ENCODE assay signal across 8 cellular contexts in the genomic region with DNA sequence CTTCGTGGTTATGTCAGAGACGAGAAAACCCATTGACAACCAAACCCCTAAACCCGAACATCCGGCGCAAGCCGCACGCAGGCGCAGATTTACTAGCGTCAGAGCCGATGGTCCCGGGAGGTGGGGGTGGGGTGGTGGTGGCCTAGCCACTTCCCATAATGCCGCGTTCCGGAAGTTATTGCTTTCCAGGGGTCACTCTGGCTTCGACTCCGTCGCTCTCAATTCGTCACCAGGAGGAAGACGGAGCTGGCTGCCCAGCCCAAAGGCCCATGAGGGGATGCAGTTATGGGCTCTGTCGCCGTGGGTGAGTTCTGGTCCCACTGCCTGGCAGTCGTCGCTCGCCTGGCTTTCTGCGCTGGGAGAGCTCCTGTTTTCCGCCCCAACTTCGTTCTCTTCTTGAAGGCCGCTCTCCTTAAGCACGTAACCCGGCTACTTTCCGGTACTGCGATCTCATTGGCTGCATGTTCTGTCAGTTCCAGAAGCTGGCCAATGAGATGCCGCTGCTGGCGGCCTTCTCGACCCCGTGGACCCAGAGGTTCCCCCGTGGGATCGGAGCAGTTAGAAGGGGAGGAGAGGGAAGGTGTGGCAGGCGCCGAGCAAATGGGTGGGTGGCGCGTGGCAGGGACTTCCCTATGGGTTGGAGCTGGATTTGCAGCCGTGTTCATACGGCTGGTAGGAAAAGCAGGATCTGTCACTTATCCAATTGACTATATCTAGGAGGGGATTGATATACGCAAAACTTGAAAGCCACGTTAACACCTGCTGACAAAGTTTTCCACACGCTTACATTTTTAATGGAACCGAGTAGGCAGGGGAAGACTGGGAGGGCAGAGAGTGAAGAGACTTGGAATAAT. TPM values are rescaled to one million over a fixed set of nuclear protein-coding genes. Genes with fewer than 3 reads are reported as not detected.
DNase-seq lines count a peak whose midpoint lies in the region; ATAC-seq and TF ChIP-seq lines count a peak whose summit lies in the region.

A gene (plus strand): TSS at position 195 of the 854 bp plus-strand sequence. CDS start 3,246 bp downstream, outside the sequence.

- H3K4me3 ChIP-seq in OCI-LY3 (ENCODE audit: low read length): peak within 1 kb of the TSS; percentile 99

- H3K9me3 Mint-ChIP-seq in endothelial cell (ENCODE audit: unreplicated experiment) (no peaks in the 10 kb centered on the region), mesothelial cell of epicardium (no peaks in the 10 kb centered on the region)

- H3K36me3 ChIP-seq in OCI-LY3 (replicated peaks; ENCODE audit: low read depth, low read length): peaks cover 5% of the 10 kb centered on the region

- TF ChIP-seq CTCF in OCI-LY3 (IDR thresholded peaks at IDR 0.05; ENCODE audit: low read depth, low read length): no peak
- no peak for TF ChIP-seq CTCF in endothelial cell (IDR thresholded peaks at IDR 0.05; ENCODE audit: unreplicated experiment)
- TF ChIP-seq CTCF in mesothelial cell of epicardium (IDR thresholded peaks at IDR 0.05; ENCODE audit: unreplicated experiment): no peak

- H3K27ac Mint-ChIP-seq in endothelial cell (ENCODE audit: unreplicated experiment) (peak within 1 kb of the TSS; percentile 100), mesothelial cell of epicardium (peak within 1 kb of the TSS; percentile 100)

- H3K4me1 ChIP-seq in OCI-LY3 (ENCODE audit: low read length): peaks cover 10% of the 10 kb centered on the region; the same call in 1 of the 2 replicates

- peaks cover 52% of the 10 kb centered on the region for H3K79me2 ChIP-seq in OCI-LY3 (ENCODE audit: low read length)

- ATAC-seq in GM21515 (IDR thresholded peaks at IDR 0.05; ENCODE audit: unreplicated experiment): peak; percentile 98

- H3K9me3 ChIP-seq in OCI-LY3 (ENCODE audit: insufficient read depth, low read length): no peaks in the 10 kb centered on the region

- H3K9ac ChIP-seq in OCI-LY3 (ENCODE audit: low read length): peak within 1 kb of the TSS; percentile 90

- H2AFZ ChIP-seq in OCI-LY3 (ENCODE audit: low read depth, low read length): peak within 1 kb of the TSS; percentile 87

- H4K20me1 ChIP-seq in OCI-LY3 (ENCODE audit: insufficient read depth, low read length): no peaks in the 10 kb centered on the region

- DNase-seq in D341Med (ENCODE audit: low spot score) (peak; percentile 98), HuH-7 (ENCODE audit: low spot score) (peak; percentile 99), endothelial cell (ENCODE audit: low spot score) (peak; percentile 90), mesothelial cell of epicardium (ENCODE audit: low spot score in 2 of 2, unreplicated experiment in 2 of 2) (peak; percentile 83 to 98)
- DNase-seq in activated CD8-positive, alpha-beta memory T cell treated with anti-CD3 and anti-CD28 coated beads, Interleukin-2, amount 50 U/mL, for 48 hours: peak; percentile 95
- peak; percentile 88 to 92 for DNase-seq in stimulated activated CD8-positive, alpha-beta memory T cell treated with anti-CD3 and anti-CD28 coated beads, Interleukin-15, amount 100 ng/mL, for 48 hours (ENCODE audit: low read depth in 2 of 2)

- H3K4me3 Mint-ChIP-seq in endothelial cell (ENCODE audit: unreplicated experiment) (peak within 1 kb of the TSS; percentile 98), mesothelial cell of epicardium (peak within 1 kb of the TSS; percentile 98)

- H3K27me3 Mint-ChIP-seq in endothelial cell (ENCODE audit: unreplicated experiment) (peaks cover 9% of the 10 kb centered on the region), mesothelial cell of epicardium (ENCODE audit: low read depth) (no peaks in the 10 kb centered on the region)

- no peaks in the 10 kb centered on the region for H3K27me3 ChIP-seq in OCI-LY3 (ENCODE audit: low read depth, low read length)

- peaks cover 16% of the 10 kb centered on the region for H3K4me1 Mint-ChIP-seq in endothelial cell (ENCODE audit: unreplicated experiment)
- peaks cover 21% of the 10 kb centered on the region for H3K4me1 Mint-ChIP-seq in mesothelial cell of epicardium

- peak within 1 kb of the TSS; percentile 95 for H3K4me2 ChIP-seq in OCI-LY3 (ENCODE audit: low read length)

- peak within 1 kb of the TSS; percentile 87 for H3K27ac ChIP-seq in OCI-LY3 (ENCODE audit: low read length)

- H3K36me3 Mint-ChIP-seq in endothelial cell (ENCODE audit: low read depth, unreplicated experiment) (peaks cover 4% of the 10 kb centered on the region), mesothelial cell of epicardium (peaks cover 1% of the 10 kb centered on the region)

RNA-seq across cellular contexts. Expression of the gene that starts here (rescaled TPM):
- total RNA-seq in endothelial cell (ENCODE audit: unreplicated experiment): 15.4 TPM
- 30.8 to 32.0 TPM (median 31.4 TPM) in 3 replicates for total RNA-seq in mesothelial cell of epicardium

Comparison
In these comparisons a context has a peak if more than half of its experiments do, and no peak if none do; other contexts are left out.
1. Peak in every context shown above with its lines: DNase-seq, ATAC-seq, H3K4me3 ChIP-seq and H3K27ac ChIP-seq.